ENCODE assay signal across 8 cellular contexts in the genomic region with DNA sequence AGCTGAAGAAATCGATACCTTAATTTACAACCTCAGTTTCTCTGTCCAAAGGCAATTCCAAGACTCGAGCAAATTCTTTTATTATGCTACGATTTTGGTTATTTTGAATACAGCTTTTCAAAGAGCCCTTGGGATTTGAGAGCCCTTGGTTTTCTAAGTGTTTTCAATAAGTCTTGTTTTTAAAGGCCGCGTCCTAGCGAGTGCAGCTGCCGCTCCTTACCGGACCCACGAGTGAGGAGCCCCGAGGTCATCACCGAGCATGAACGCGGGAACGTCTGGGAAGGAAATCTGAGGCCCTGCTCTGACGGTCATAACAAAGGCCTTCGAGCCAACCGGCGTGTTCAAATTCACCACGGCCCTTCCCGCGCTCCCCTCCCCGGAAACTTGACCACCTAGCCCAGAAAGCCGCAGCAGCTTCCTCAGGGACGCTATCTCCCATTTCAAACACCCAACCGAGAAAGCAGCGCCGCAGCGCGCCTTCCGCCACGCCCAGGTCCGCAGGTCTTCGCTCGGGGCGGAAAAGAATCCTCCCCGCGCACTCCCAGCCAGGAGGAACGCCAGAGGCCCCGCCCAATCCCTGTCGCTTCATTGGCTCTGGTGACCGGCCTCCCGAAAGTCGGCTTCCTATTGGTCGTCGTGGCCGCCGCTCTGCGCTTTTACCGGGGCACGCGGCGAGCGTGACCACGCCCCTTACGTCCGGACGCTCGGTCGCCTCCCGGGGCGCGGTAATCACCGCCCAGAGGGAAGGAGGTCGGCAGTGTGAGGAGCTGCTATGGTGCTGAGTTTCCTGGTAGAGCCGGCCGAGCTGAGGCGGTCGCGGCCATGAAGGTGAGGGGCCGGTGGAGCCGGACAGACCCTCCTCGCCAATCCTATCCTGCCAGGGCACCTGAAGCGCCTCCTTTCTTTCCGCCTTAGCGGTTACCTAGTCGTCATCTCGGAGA. TPM values are rescaled to one million over a fixed set of nuclear protein-coding genes. Genes with fewer than 3 reads are reported as not detected.
DNase-seq lines count a peak whose midpoint lies in the region; ATAC-seq and TF ChIP-seq lines count a peak whose summit lies in the region.

A gene with protein sequence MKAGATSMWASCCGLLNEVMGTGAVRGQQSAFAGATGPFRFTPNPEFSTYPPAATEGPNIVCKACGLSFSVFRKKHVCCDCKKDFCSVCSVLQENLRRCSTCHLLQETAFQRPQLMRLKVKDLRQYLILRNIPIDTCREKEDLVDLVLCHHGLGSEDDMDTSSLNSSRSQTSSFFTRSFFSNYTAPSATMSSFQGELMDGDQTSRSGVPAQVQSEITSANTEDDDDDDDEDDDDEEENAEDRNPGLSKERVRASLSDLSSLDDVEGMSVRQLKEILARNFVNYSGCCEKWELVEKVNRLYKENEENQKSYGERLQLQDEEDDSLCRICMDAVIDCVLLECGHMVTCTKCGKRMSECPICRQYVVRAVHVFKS (plus strand): TSS at position 728 of the 941 bp plus-strand sequence. CDS start 95 bp downstream, at position 823.

- ATAC-seq in HG02870 (IDR thresholded peaks at IDR 0.05; ENCODE audit: unreplicated experiment) = peak; percentile 86
- ATAC-seq in heart left ventricle = peak; percentile 99 to 100 (median 99)
- peak; percentile 99 for ATAC-seq in upper lobe of left lung (ENCODE audit: low FRiP score in 2 of 2)

- TF ChIP-seq CTCF in GM13976 (IDR thresholded peaks at IDR 0.05; ENCODE audit: borderline replicate concordance, control extremely low read depth, extremely low read depth, insufficient read depth, missing control alignments) (no peak), heart left ventricle (IDR thresholded peaks at IDR 0.05) (peak in 3 of 12 donors; percentile 17 to 33 (median 23)), upper lobe of left lung (IDR thresholded peaks at IDR 0.05) (peak in 1 of 6 experiments; percentile 14)

- in situ Hi-C loops in GM13976 (cut with MboI; ENCODE audit: low sequenced_read_pairs, unreplicated experiment) = no loop called here

- intact Hi-C loops in T-helper 1 cell treated with Interleukin-12 subunit alpha and Interleukin-12 subunit beta and Interleukin-4 antibody, amounts not matched to agents 30 ng/mL and 1 ng/mL, for 36 hours (cut with micrococcal nuclease) = loop anchor here (1.0 to 5.0 kb wide), 21 partner anchors 8 to 1128 kb away; a partner anchor contains a TSS
- intact Hi-C loops in heart left ventricle (cut with DNase I) (loop anchor here in 8 of 10 donors (1.0 to 5.0 kb wide), 4 partner anchors 47 to 52 kb away; a partner anchor contains a TSS), posterior cingulate gyrus (cut with DNase I) (loop anchor here (2.0 to 5.0 kb wide), 3 partner anchors 41 to 67 kb away; a partner anchor contains a TSS)

- H3K4me3 ChIP-seq in heart left ventricle = peak within 1 kb of the TSS; percentile 77 to 100 (median 94)
- peak within 1 kb of the TSS; percentile 56 to 90 (median 71) for H3K4me3 ChIP-seq in upper lobe of left lung

- H3K4me1 ChIP-seq in heart left ventricle (peaks cover 0 to 36% (median 22%) of the 10 kb centered on the region in 12 donors), upper lobe of left lung (peaks cover 15 to 22% (median 20%) of the 10 kb centered on the region in 4 donors)

- H3K36me3 ChIP-seq in heart left ventricle (peaks cover 0 to 16% (median 7%) of the 10 kb centered on the region in 9 donors), upper lobe of left lung (peaks cover 0 to 6% (median 2%) of the 10 kb centered on the region in 4 donors)

- H3K27me3 ChIP-seq in heart left ventricle (no peaks in the 10 kb centered on the region), upper lobe of left lung (no peaks in the 10 kb centered on the region)

- DNase-seq in GM13976 (ENCODE audit: low spot score) = peak; percentile 99
- DNase-seq in NCI-H146 treated with DMSO at 0.1 percent for 48 hours (lab: John Stamatoyannopoulos, UW; ENCODE audit: unreplicated experiment) = peak; percentile 97
- peak; percentile 97 for DNase-seq in amniotic epithelial cell (ENCODE audit: low read depth)
- peak; percentile 99 to 100 (median 99) for DNase-seq in heart left ventricle
- DNase-seq in posterior cingulate gyrus = peak; percentile 95 to 100 (median 98)
- DNase-seq in upper lobe of left lung = peak; percentile 98

- WGBS in heart left ventricle, 4 donors = 1% methylated on average over 46 to 77 of the region's 77 CpGs
- WGBS in upper lobe of left lung, 2 donors = 0 to 1% methylated on average over 8 to 49 of the region's 77 CpGs

- TF ChIP-seq POLR2A in heart left ventricle (IDR thresholded peaks at IDR 0.05) (peak; percentile 89 to 97), upper lobe of left lung (IDR thresholded peaks at IDR 0.05) (peak in 3 of 4 donors; percentile 94 to 99 (median 99))

- peak in 1 of 4 donors; percentile 51 for TF ChIP-seq EP300 in upper lobe of left lung (IDR thresholded peaks at IDR 0.05)

- H3K9me3 ChIP-seq in heart left ventricle = no peaks in the 10 kb centered on the region
- H3K9me3 ChIP-seq in upper lobe of left lung = no peaks in the 10 kb centered on the region

- peak within 1 kb of the TSS; percentile 70 to 95 (median 92) for H3K27ac ChIP-seq in heart left ventricle
- peak within 1 kb of the TSS; percentile 79 to 95 (median 90) for H3K27ac ChIP-seq in upper lobe of left lung

RNA-seq across cellular contexts. Expression of the gene that starts here (rescaled TPM):
- total RNA-seq in T-helper 1 cell treated with Interleukin-12 subunit alpha and Interleukin-12 subunit beta and Interleukin-4 antibody, amounts not matched to agents 30 ng/mL and 1 ng/mL, for 36 hours = 104 and 109 TPM in 2 replicates
- total RNA-seq in heart left ventricle = 10 to 100 TPM; 20.2 to 31.5 (median 25.7) TPM
- polyA plus RNA-seq in heart left ventricle = 10 to 100 TPM; 19.3 to 27.6 TPM
- total RNA-seq in upper lobe of left lung = 10 to 100 TPM; 22.1 to 48.2 (median 32.4) TPM

Comparison
In these comparisons a context has a peak if more than half of its experiments do, and no peak if none do; other contexts are left out.
1. Peak in every context shown above with its lines: DNase-seq, ATAC-seq, H3K4me3 ChIP-seq and H3K27ac ChIP-seq.